20 cellular contexts compared by ENCODE assay signal in genomic region chr1:37083551-37084119, GRCh38. TPM values are rescaled to one million over a fixed set of nuclear protein-coding genes. Genes with fewer than 3 reads are reported as not detected.
DNase-seq lines count a peak whose midpoint lies in the region; ATAC-seq and TF ChIP-seq lines count a peak whose summit lies in the region.
"Had no signal": no experiment of that assay in that cellular context is flagged by ENCODE, and none has a peak within 500 bp of the region (broad histone marks: within the 10 kb centered on the region; RNA-seq: fewer than 3 reads in every experiment).

No MANE protein-coding gene starts in this region.

- WGBS in lower leg skin, 2 donors = 82 to 84% methylated on average over 16 of the region's 16 CpGs

- intact Hi-C loops in lower leg skin (cut with DNase I; ENCODE audit: low total_unique reads) (no loop called here), sciatic nerve (cut with DNase I) (no loop called here)

- peak overlapping the region; percentile 79 for H3K27ac ChIP-seq in caudate nucleus (ENCODE audit: low read depth, low read length)
- H3K27ac ChIP-seq: SJCRH30 had no signal

- peak overlapping the region; percentile 5 for H3K4me3 ChIP-seq in lower leg skin (ENCODE audit: low read depth, poor library complexity, severe bottlenecking)
- H3K4me3 ChIP-seq: HAP-1, SJCRH30 had no signal

- no peak for TF ChIP-seq POLR2A in lower leg skin (IDR thresholded peaks at IDR 0.05)

- TF ChIP-seq CTCF in lower leg skin (IDR thresholded peaks at IDR 0.05) = no peak

- DNase-seq in caudate nucleus (lab: John Stamatoyannopoulos, UW) = peak in 13 of 61 donors; percentile 6 to 48 (median 33)
- DNase-seq in lower leg skin (ENCODE audit: low spot score in 2 of 2) = no peak
- DNase-seq in sciatic nerve (ENCODE audit: low spot score) = no peak
- no peak for DNase-seq in DMS 273 treated with DMSO at 0.1 percent for 48 hours (lab: John Stamatoyannopoulos, UW)
- no peak for DNase-seq in DMS79 (lab: John Stamatoyannopoulos, UW)
- no peak for DNase-seq in OCI-M2 (lab: John Stamatoyannopoulos, UW; ENCODE audit: unreplicated experiment)
- DNase-seq in NCI-H1105 (lab: John Stamatoyannopoulos, UW) = no peak
- DNase-seq: ACHN; Caco-2; CD4-positive, CD25-positive, alpha-beta regulatory T cell; DMS153; EL; IMR-90; NCI-H1417 treated with DMSO at 0.1 percent for 48 hours; NCI-H1930; NCI-H226; NCI-H524 treated with DMSO at 0.1 percent for 48 hours; SJCRH30 had no signal

- peak; percentile 88 for ATAC-seq in sciatic nerve

RNA-seq across cellular contexts. Expression of gene GRIK3, which starts 49.3 kb away (rescaled TPM):
- total RNA-seq in lower leg skin (under 1 TPM; 0.04 to 0.36 (median 0.19) TPM), sciatic nerve (32.2 TPM)
- total RNA-seq: Caco-2; CD4-positive, CD25-positive, alpha-beta regulatory T cell; IMR-90; M059J; SJCRH30 had no signal

Comparison
In these comparisons a context has a peak if more than half of its experiments do, and no peak if none do; other contexts are left out.
1. RNA of gene GRIK3, which starts 49.3 kb away (total RNA-seq): 32.2 TPM in sciatic nerve (single experiment); 0.04 to 0.36 TPM in lower leg skin; every median in the first group is over 10 times any median in the second.